Comparison of ENCODE assay signal across 8 cellular contexts in the genomic region with DNA sequence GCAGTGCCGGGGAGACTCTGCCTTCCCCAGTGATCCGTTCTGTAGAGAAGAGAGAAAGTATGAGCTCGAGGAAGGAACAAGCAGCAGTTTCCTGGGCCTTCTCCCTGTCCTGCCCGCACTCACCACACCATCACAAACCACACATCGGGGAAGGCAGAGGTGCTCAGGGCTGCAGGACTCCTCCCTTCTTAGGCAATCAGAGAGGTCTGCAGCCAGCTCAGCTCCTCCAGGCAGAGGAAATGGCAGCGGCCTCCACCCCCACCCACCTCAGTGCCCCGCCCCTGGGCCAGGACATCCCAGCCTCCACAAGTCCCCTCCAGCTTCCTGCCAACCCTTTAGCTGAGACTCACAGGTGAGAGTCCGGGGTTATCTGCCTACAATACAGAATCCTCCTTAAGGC. TPM values are rescaled to one million over a fixed set of nuclear protein-coding genes. Genes with fewer than 3 reads are reported as not detected.
A peak's percentile ranks its signal among the peaks of the same experiment; 100 is the strongest.
DNase-seq lines count a peak whose midpoint lies in the region; ATAC-seq and TF ChIP-seq lines count a peak whose summit lies in the region.

No MANE protein-coding gene starts in this region.

- peaks cover 8% of the 10 kb centered on the region for H3K27me3 Mint-ChIP-seq in glutamatergic neuron (ENCODE audit: unreplicated experiment)

- H3K27ac Mint-ChIP-seq in glutamatergic neuron (ENCODE audit: unreplicated experiment), result no peak overlapping the region

- peak; percentile 54 to 67 for DNase-seq in Kasumi-1 (lab: John Stamatoyannopoulos, UW)
- peak in 2 of 3 experiments; percentile 14 to 37 for DNase-seq in activated CD8-positive, alpha-beta memory T cell treated with anti-CD3 and anti-CD28 coated beads for 48 hours (ENCODE audit: low read depth in 2 of 3, low spot score in 2 of 3)
- DNase-seq in glutamatergic neuron, result peak; percentile 22
- peak; percentile 76 for DNase-seq in stimulated activated CD8-positive, alpha-beta memory T cell treated with anti-CD3 and anti-CD28 coated beads, Interleukin-4, amount 100 ng/mL, for 48 hours
- DNase-seq in activated CD4-positive, CD25-positive, alpha-beta regulatory T cell (lab: John Stamatoyannopoulos, UW), result no peak
- DNase-seq in DMS153 treated with DMSO at 0.1 percent for 48 hours (lab: John Stamatoyannopoulos, UW; ENCODE audit: unreplicated experiment), result no peak

- no peaks in the 10 kb centered on the region for H3K36me3 Mint-ChIP-seq in glutamatergic neuron (ENCODE audit: unreplicated experiment)

- H3K9me3 Mint-ChIP-seq in glutamatergic neuron (ENCODE audit: unreplicated experiment), result peaks cover 15% of the 10 kb centered on the region

- H3K4me1 Mint-ChIP-seq in glutamatergic neuron (ENCODE audit: low read depth, unreplicated experiment), result peaks cover 13% of the 10 kb centered on the region

- ATAC-seq in HG02678 (IDR thresholded peaks at IDR 0.05; ENCODE audit: unreplicated experiment) (no peak), HG03520 (IDR thresholded peaks at IDR 0.05; ENCODE audit: unreplicated experiment) (no peak)

- no peak for TF ChIP-seq CTCF in glutamatergic neuron (IDR thresholded peaks at IDR 0.05; ENCODE audit: partially characterized antibody, unreplicated experiment)

- H3K4me3 Mint-ChIP-seq in glutamatergic neuron (ENCODE audit: unreplicated experiment), result no peak overlapping the region

RNA-seq across cellular contexts. Expression of a gene that starts 2.0 kb away (rescaled TPM):
- 13.9 TPM for total RNA-seq in glutamatergic neuron (ENCODE audit: unreplicated experiment)

RNA-seq across cellular contexts. Expression of a gene that starts 2.7 kb away (rescaled TPM):
- 107 TPM for total RNA-seq in glutamatergic neuron (ENCODE audit: unreplicated experiment)

RNA-seq across cellular contexts. Expression of a gene that starts 27.1 kb away (rescaled TPM):
- 69.9 TPM for total RNA-seq in glutamatergic neuron (ENCODE audit: unreplicated experiment)

RNA-seq across cellular contexts. Expression of a gene that starts 27.6 kb away (rescaled TPM):
- total RNA-seq in glutamatergic neuron (ENCODE audit: unreplicated experiment), result 0.91 TPM

Comparison
In these comparisons a context has a peak if more than half of its experiments do, and no peak if none do; other contexts are left out.
1. DNase-seq: peak in Kasumi-1 (2 of 2), activated CD8-positive, alpha-beta memory T cell treated with anti-CD3 and anti-CD28 coated beads for 48 hours (2 of 3), glutamatergic neuron (single experiment) and stimulated activated CD8-positive, alpha-beta memory T cell treated with anti-CD3 and anti-CD28 coated beads, Interleukin-4, amount 100 ng/mL, for 48 hours (single experiment); none in activated CD4-positive, CD25-positive, alpha-beta regulatory T cell (0 of 4) and DMS153 treated with DMSO at 0.1 percent for 48 hours (single experiment).